ENCODE assay signal across 19 cellular contexts in the genomic region with DNA sequence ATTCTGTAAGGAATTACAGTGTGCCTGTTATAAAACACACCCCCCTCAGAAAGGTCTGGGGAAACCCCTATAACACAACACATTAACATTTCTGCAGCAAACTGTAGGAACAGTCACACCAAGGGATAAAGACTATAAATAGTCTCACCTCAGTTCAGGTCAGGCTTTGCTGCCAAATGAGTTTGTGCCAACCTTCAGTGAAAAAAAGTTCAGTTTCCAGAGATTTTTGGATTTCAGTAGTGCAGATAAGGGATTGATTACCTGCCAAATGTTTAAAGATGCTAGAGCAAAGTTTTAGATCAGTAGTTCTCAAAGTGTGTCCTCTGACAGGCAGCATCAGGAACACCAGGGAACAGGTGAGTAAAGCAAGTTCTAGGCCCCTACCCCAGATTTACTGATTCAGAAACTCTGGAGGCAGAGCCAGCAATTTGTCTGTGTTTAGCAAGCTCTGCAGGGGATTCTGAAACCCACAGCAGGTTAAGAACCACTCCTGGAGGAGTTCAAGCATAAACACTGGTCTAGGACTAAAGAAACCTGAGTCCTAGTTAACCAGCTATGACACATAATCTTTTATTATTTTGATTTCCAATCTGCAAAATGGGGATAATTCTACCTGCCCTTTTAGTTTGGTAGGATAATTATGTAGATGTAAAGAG.
A peak's percentile ranks its signal among the peaks of the same experiment; 100 is the strongest.
DNase-seq lines count a peak whose midpoint lies in the region; ATAC-seq, FAIRE-seq and TF ChIP-seq lines count a peak whose summit lies in the region.
"Had no signal": no experiment of that assay in that cellular context is flagged by ENCODE, and none has a peak within 500 bp of the region (broad histone marks: within the 10 kb centered on the region; RNA-seq: fewer than 3 reads in every experiment).

No MANE protein-coding gene starts in this region.

- H3K4me3 ChIP-seq in GM23248 = no peak overlapping the region
- H3K4me3 ChIP-seq: lung, tibial nerve had no signal

- H3K27me3 Mint-ChIP-seq in Calu3 (ENCODE audit: unreplicated experiment) = no peaks in the 10 kb centered on the region

- no peak for ATAC-seq in HG02678 (IDR thresholded peaks at IDR 0.05; ENCODE audit: unreplicated experiment)

- no peaks in the 10 kb centered on the region for H3K36me3 ChIP-seq in GM23248 (ENCODE audit: low read depth)
- H3K36me3 ChIP-seq: BE2C, tibial nerve had no signal

- H3F3A ChIP-seq in GM23248 (ENCODE audit: insufficient read depth) = no peaks in the 10 kb centered on the region

- H3K79me2 ChIP-seq in GM23248 (ENCODE audit: insufficient read depth) = no peaks in the 10 kb centered on the region

- no peaks in the 10 kb centered on the region for H3K36me3 Mint-ChIP-seq in Calu3 (ENCODE audit: insufficient read depth, unreplicated experiment)

- TF ChIP-seq CTCF in Calu3 (IDR thresholded peaks at IDR 0.05; ENCODE audit: unreplicated experiment) (no peak), VCaP (conservative IDR thresholded peaks at IDR 0.05) (no peak)

- H3K27ac ChIP-seq in VCaP (peak overlapping the region; percentile 81), GM23248 (no peak overlapping the region)

- H3K9me3 ChIP-seq in GM23248 (ENCODE audit: low read depth) = no peaks in the 10 kb centered on the region
- H3K9me3 ChIP-seq: BE2C, tibial nerve had no signal

- no peaks in the 10 kb centered on the region for H3K9me3 Mint-ChIP-seq in Calu3 (ENCODE audit: low read depth, unreplicated experiment)
- H3K9me3 Mint-ChIP-seq: activated naive CD4-positive, alpha-beta T cell treated with anti-CD3 and anti-CD28 coated beads for 36 hours had no signal

- H3K4me1 ChIP-seq in GM23248 (ENCODE audit: insufficient read depth) = no peaks in the 10 kb centered on the region
- H3K4me1 ChIP-seq: BE2C had no signal

- no peaks in the 10 kb centered on the region for H3K27me3 ChIP-seq in GM23248 (replicated peaks; ENCODE audit: insufficient read depth)
- H3K27me3 ChIP-seq: BE2C, tibial nerve had no signal

- no peak overlapping the region for H2AFZ ChIP-seq in GM23248

- no peak overlapping the region for H3K9ac ChIP-seq in GM23248

- no peaks in the 10 kb centered on the region for H4K20me1 ChIP-seq in GM23248 (ENCODE audit: insufficient read depth)

- H3K9me2 ChIP-seq in GM23248 (ENCODE audit: insufficient read depth) = no peaks in the 10 kb centered on the region

- in situ Hi-C loops in GM23248 (cut with MboI) = no loop called here

- H3K27ac Mint-ChIP-seq in Calu3 (ENCODE audit: unreplicated experiment) = peak overlapping the region; percentile 61
- H3K27ac Mint-ChIP-seq: activated naive CD4-positive, alpha-beta T cell treated with anti-CD3 and anti-CD28 coated beads for 36 hours had no signal

- intact Hi-C loops in Calu3 (cut with micrococcal nuclease; ENCODE audit: unreplicated experiment) = no loop called here

- H3K4me3 Mint-ChIP-seq in Calu3 (ENCODE audit: low read depth, unreplicated experiment) = no peak overlapping the region
- H3K4me3 Mint-ChIP-seq: activated naive CD4-positive, alpha-beta T cell treated with anti-CD3 and anti-CD28 coated beads for 36 hours had no signal

- DNase-seq in Calu3 = no peak
- DNase-seq in GM18507 (ENCODE audit: extremely low spot score, insufficient read length, low read depth) = no peak
- peak; percentile 43 for DNase-seq in NCI-H187 treated with DMSO at 0.1 percent for 48 hours (lab: John Stamatoyannopoulos, UW)
- DNase-seq in GM23248 = no peak
- DNase-seq in DMS153 treated with DMSO at 0.1 percent for 48 hours (lab: John Stamatoyannopoulos, UW; ENCODE audit: unreplicated experiment) = no peak
- DNase-seq in NCI-H524 treated with DMSO at 0.1 percent for 48 hours (lab: John Stamatoyannopoulos, UW) = no peak
- DNase-seq: activated CD4-positive, alpha-beta T cell treated with anti-CD3 and anti-CD28 coated beads for 4 hours; activated CD8-positive, alpha-beta memory T cell treated with anti-CD3 and anti-CD28 coated beads, Interleukin-2, amount 50 U/mL, for 48 hours; activated naive CD4-positive, alpha-beta T cell treated with anti-CD3 and anti-CD28 coated beads for 36 hours; BE2C; dermis blood vessel endothelial cell; KG1; small intestine; T-helper 9 cell had no signal

- peaks cover 55% of the 10 kb centered on the region for H3K4me1 Mint-ChIP-seq in Calu3 (ENCODE audit: low read depth, unreplicated experiment)

- no TSS peak for BruUV-seq in Calu3 (replicated peaks; lab: Mats Ljungman, UMichigan)

- no peak overlapping the region for H3K4me2 ChIP-seq in GM23248 (ENCODE audit: unreplicated experiment)

- FAIRE-seq in GM18507 (lab: Jason Lieb, UNC) = peak; percentile 12
- FAIRE-seq: astrocyte, small intestine had no signal

- CTCF ChIA-PET in Calu3 (lab: Charles Lee) = interaction anchor here (1.5 kb wide), 1 partner anchor 159 kb away, joined by 3 read pairs; no protein-coding TSS in a partner anchor
